27 cellular contexts compared by ENCODE assay signal in genomic region chr2:106667478-106668077, GRCh38.
"Had no signal": no experiment of that assay in that cellular context is flagged by ENCODE, and none has a peak within 500 bp of the region (broad histone marks: within the 10 kb centered on the region; RNA-seq: fewer than 3 reads in every experiment).

No MANE protein-coding gene starts in this region.

- H3K4me3 ChIP-seq: adrenal gland, body of pancreas, esophagus squamous epithelium, gastroesophageal sphincter had no signal

- DNase-seq: activated CD4-positive, alpha-beta memory T cell treated with anti-CD3 and anti-CD28 coated beads for 36 hours; activated CD4-positive, alpha-beta T cell treated with anti-CD3 and anti-CD28 coated beads for 36 hours; activated CD4-positive, alpha-beta T cell treated with anti-CD3 and anti-CD28 coated beads, Interleukin-2, amount 10 ng/mL, durations not matched to agents 24 days and 14 days; activated CD4-positive, CD25-positive, alpha-beta regulatory T cell; activated CD4-positive, CD25-positive, alpha-beta regulatory T cell treated with anti-CD3 and anti-CD28 coated beads, Interleukin-2, amount 50 U/mL, for 72 hours; activated CD8-positive, alpha-beta memory T cell treated with anti-CD3 and anti-CD28 coated beads, Interleukin-2, amount 10 ng/mL, durations not matched to agents 7 days and 5 days; activated CD8-positive, alpha-beta memory T cell treated with anti-CD3 and anti-CD28 coated beads, Interleukin-2, amount 50 U/mL, for 4 hours; activated CD8-positive, alpha-beta T cell treated with anti-CD3 and anti-CD28 coated beads, Interleukin-2, amount 10 ng/mL, durations not matched to agents 7 days and 5 days; activated effector memory CD4-positive, alpha-beta T cell treated with anti-CD3 and anti-CD28 coated beads, Interleukin-2, amount 50 U/mL, for 16 hours; activated naive CD4-positive, alpha-beta T cell treated with anti-CD3 and anti-CD28 coated beads for 36 hours; activated naive CD8-positive, alpha-beta T cell treated with anti-CD3 and anti-CD28 coated beads for 36 hours; activated naive CD8-positive, alpha-beta T cell treated with anti-CD3 and anti-CD28 coated beads, Interleukin-2, amount 50 U/mL, for 24 hours; activated T-cell treated with anti-CD3 and anti-CD28 coated beads, Interleukin-2, amount 50 U/mL, for 1 hour; activated T-cell treated with anti-CD3 and anti-CD28 coated beads, Interleukin-2, amount 50 U/mL, for 48 hours; adrenal gland; amygdala; aorta; body of pancreas; cortex of kidney; dermis blood vessel endothelial cell; effector CD8-positive, alpha-beta T cell; esophagus squamous epithelium; foreskin melanocyte; head of caudate nucleus; T-helper 2 cell had no signal

- H3K27ac ChIP-seq: adrenal gland, body of pancreas, epithelial cell of prostate, esophagus squamous epithelium, gastroesophageal sphincter had no signal

- H3K27me3 ChIP-seq: adrenal gland, body of pancreas, esophagus squamous epithelium, gastroesophageal sphincter had no signal
